19 cellular contexts compared by ENCODE assay signal in the genomic region with DNA sequence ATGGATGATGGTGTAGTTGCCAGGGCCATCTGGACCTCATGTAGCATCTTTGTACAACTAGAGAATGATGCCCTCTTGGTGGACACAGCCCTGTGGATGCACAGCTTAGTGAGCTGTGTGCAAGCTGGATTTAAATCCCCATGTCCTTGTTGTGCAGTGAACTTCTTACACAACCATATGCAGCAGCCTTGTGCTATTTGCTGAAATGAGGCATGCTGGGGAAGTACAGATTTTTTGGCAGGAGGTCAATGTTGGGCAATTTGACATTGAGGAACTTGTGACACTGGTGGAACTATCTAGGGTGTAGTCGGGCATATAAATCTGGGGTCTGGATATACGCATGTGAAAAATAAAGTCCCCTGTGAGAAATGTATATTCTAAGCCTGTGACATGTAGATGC. TPM values are rescaled to one million over a fixed set of nuclear protein-coding genes. Genes with fewer than 3 reads are reported as not detected.
DNase-seq lines count a peak whose midpoint lies in the region; ATAC-seq and TF ChIP-seq lines count a peak whose summit lies in the region.
"Had no signal": no experiment of that assay in that cellular context is flagged by ENCODE, and none has a peak within 500 bp of the region (broad histone marks: within the 10 kb centered on the region; RNA-seq: fewer than 3 reads in every experiment).

No MANE protein-coding gene starts in this region.

- H3K9ac ChIP-seq in liver (ENCODE audit: low read depth in 1 of 2, low read length in 2 of 2), result no peak overlapping the region

- TF ChIP-seq RAD21 in liver (IDR thresholded peaks at IDR 0.05), result peak; percentile 42 to 69

- CTCF ChIA-PET in CD8-positive, alpha-beta memory T cell (lab: Charles Lee), result no interaction called here

- POLR2A ChIA-PET in CD8-positive, alpha-beta memory T cell (lab: Charles Lee), result no interaction called here

- TF ChIP-seq CTCF in AG10803 (conservative IDR thresholded peaks at IDR 0.05; ENCODE audit: low read length) (no peak), body of pancreas (IDR thresholded peaks at IDR 0.05) (no peak), liver (IDR thresholded peaks at IDR 0.05; ENCODE audit: low read depth, low read length, missing input control) (no peak), omental fat pad (IDR thresholded peaks at IDR 0.05) (no peak)

- H3K36me3 ChIP-seq in body of pancreas (replicated peaks in 1 of 2; ENCODE audit: insufficient read depth in 1 of 2, low read depth in 2 of 2) (no peaks in the 10 kb centered on the region), liver (ENCODE audit: control insufficient read depth in 4 of 4, insufficient read depth in 3 of 4, low read depth in 1 of 4, low read length in 3 of 4) (no peaks in the 10 kb centered on the region)
- no peaks in the 10 kb centered on the region for H3K36me3 ChIP-seq in CD8-positive, alpha-beta memory T cell (ENCODE audit: insufficient read depth, low read length)

- no peak for TF ChIP-seq POLR2A in body of pancreas (IDR thresholded peaks at IDR 0.05)

- no peak overlapping the region for H3K4me3 ChIP-seq in AG10803 (ENCODE audit: low read length)
- H3K4me3 ChIP-seq in body of pancreas, result no peak overlapping the region
- no peak overlapping the region for H3K4me3 ChIP-seq in liver (ENCODE audit: low read depth in 1 of 3, low read length in 3 of 3)
- H3K4me3 ChIP-seq in CD8-positive, alpha-beta memory T cell (ENCODE audit: low read length), result no peak overlapping the region

- peaks cover 0 to 2% (median 0%) of the 10 kb centered on the region in 5 donors for H3K9me3 Mint-ChIP-seq in CD8-positive, alpha-beta memory T cell
- H3K9me3 Mint-ChIP-seq: activated CD4-positive, alpha-beta memory T cell treated with anti-CD3 and anti-CD28 coated beads, Interleukin-2, amount 10 ng/mL, durations not matched to agents 7 days and 5 days; IgD-negative memory B cell; immature natural killer cell; stimulated activated memory B cell treated with anti-CD40 and anti-IgM and Interleukin-4, amounts not matched to agents 10 μg/mL and 1 μg/mL and 100 μg/mL, for 72 hours had no signal

- ATAC-seq in body of pancreas (no peak), HG03196 (IDR thresholded peaks at IDR 0.05; ENCODE audit: unreplicated experiment) (no peak), omental fat pad (ENCODE audit: low FRiP score) (no peak)
- ATAC-seq: stimulated activated memory B cell treated with anti-CD40 and anti-IgM and Interleukin-4, amounts not matched to agents 10 μg/mL and 1 μg/mL and 100 μg/mL, for 72 hours had no signal

- no peak overlapping the region for H3K4me3 Mint-ChIP-seq in CD8-positive, alpha-beta memory T cell
- H3K4me3 Mint-ChIP-seq: activated CD4-positive, alpha-beta memory T cell treated with anti-CD3 and anti-CD28 coated beads, Interleukin-2, amount 10 ng/mL, durations not matched to agents 7 days and 5 days; IgD-negative memory B cell; immature natural killer cell; stimulated activated memory B cell treated with anti-CD40 and anti-IgM and Interleukin-4, amounts not matched to agents 10 μg/mL and 1 μg/mL and 100 μg/mL, for 72 hours had no signal

- H3K27ac ChIP-seq in body of pancreas (no peak overlapping the region), liver (ENCODE audit: low read depth in 1 of 2, low read length in 2 of 2) (peak overlapping the region; percentile 64 to 66)
- no peak overlapping the region for H3K27ac ChIP-seq in CD8-positive, alpha-beta memory T cell (ENCODE audit: low read depth, low read length)

- peaks cover 4 to 5% (median 5%) of the 10 kb centered on the region in 3 donors for H3K4me1 Mint-ChIP-seq in CD8-positive, alpha-beta memory T cell

- peak; percentile 36 for DNase-seq in AG10803 (ENCODE audit: low read depth)
- peak; percentile 96 for DNase-seq in MV-4-11 (lab: John Stamatoyannopoulos, UW)
- peak in 3 of 4 donors; percentile 12 to 72 (median 22) for DNase-seq in body of pancreas
- no peak for DNase-seq in NCI-H2081 (lab: John Stamatoyannopoulos, UW)
- DNase-seq in CD8-positive, alpha-beta memory T cell, result no peak
- DNase-seq in omental fat pad (ENCODE audit: low spot score), result no peak
- DNase-seq: ACHN; activated CD4-positive, alpha-beta memory T cell treated with anti-CD3 and anti-CD28 coated beads, Interleukin-2, amount 10 ng/mL, durations not matched to agents 7 days and 5 days; immature natural killer cell; NCI-H1436 treated with DMSO at 0.1 percent for 48 hours had no signal

- peaks cover 0 to 4% (median 0%) of the 10 kb centered on the region in 3 donors for H3K36me3 Mint-ChIP-seq in CD8-positive, alpha-beta memory T cell
- H3K36me3 Mint-ChIP-seq: IgD-negative memory B cell; immature natural killer cell; stimulated activated memory B cell treated with anti-CD40 and anti-IgM and Interleukin-4, amounts not matched to agents 10 μg/mL and 1 μg/mL and 100 μg/mL, for 72 hours had no signal

- H3K9me3 ChIP-seq in body of pancreas, result no peaks in the 10 kb centered on the region
- no peaks in the 10 kb centered on the region for H3K9me3 ChIP-seq in liver (ENCODE audit: control insufficient read depth in 4 of 4, low read length in 3 of 4)
- no peaks in the 10 kb centered on the region for H3K9me3 ChIP-seq in CD8-positive, alpha-beta memory T cell (ENCODE audit: low read length)

- WGBS in body of pancreas, 2 donors, result 47 to 65% methylated on average over 2 of the region's 2 CpGs
- 34% methylated on average over 2 of the region's 2 CpGs for WGBS in liver

- H3K27me3 Mint-ChIP-seq in CD8-positive, alpha-beta memory T cell, result peaks cover 2 to 3% of the 10 kb centered on the region in 2 donors

- H3K27ac Mint-ChIP-seq in CD8-positive, alpha-beta memory T cell, result no peak overlapping the region
- H3K27ac Mint-ChIP-seq: activated CD4-positive, alpha-beta memory T cell treated with anti-CD3 and anti-CD28 coated beads, Interleukin-2, amount 10 ng/mL, durations not matched to agents 7 days and 5 days; IgD-negative memory B cell; immature natural killer cell; stimulated activated memory B cell treated with anti-CD40 and anti-IgM and Interleukin-4, amounts not matched to agents 10 μg/mL and 1 μg/mL and 100 μg/mL, for 72 hours had no signal

- H3K27me3 ChIP-seq in body of pancreas (no peaks in the 10 kb centered on the region), liver (ENCODE audit: control insufficient read depth in 4 of 4, insufficient read depth in 4 of 4, low read length in 3 of 4) (no peaks in the 10 kb centered on the region)
- H3K27me3 ChIP-seq in CD8-positive, alpha-beta memory T cell (ENCODE audit: insufficient read depth, low read length, poor library complexity, severe bottlenecking), result no peaks in the 10 kb centered on the region

- intact Hi-C loops in body of pancreas (cut with DNase I), result no loop called here

- H3K4me1 ChIP-seq in body of pancreas (peaks cover 6% of the 10 kb centered on the region), liver (ENCODE audit: control insufficient read depth in 4 of 4, insufficient read depth in 4 of 4, low read length in 3 of 4) (peaks cover 1 to 29% (median 19%) of the 10 kb centered on the region in 4 donors)
- H3K4me1 ChIP-seq in CD8-positive, alpha-beta memory T cell (ENCODE audit: insufficient read depth, low read length), result no peaks in the 10 kb centered on the region

TF ChIP-seq in liver, 16 proteins besides CTCF, POLR2A, EP300 and RAD21 (continues in another document):
- TF ChIP-seq HNF4A (conservative IDR thresholded peaks at IDR 0.05) (peak; percentile 76 to 86), FOXA1 (IDR thresholded peaks at IDR 0.05) (peak; percentile 82), ATF3 (IDR thresholded peaks at IDR 0.05) (peak; percentile 31), ZBTB33 (IDR thresholded peaks at IDR 0.05) (peak; percentile 97), MAX (IDR thresholded peaks at IDR 0.05) (peak; percentile 95), HNF4G (IDR thresholded peaks at IDR 0.05) (peak; percentile 25), EGR1 (IDR thresholded peaks at IDR 0.05; ENCODE audit: low read depth in 2 of 2) (no peak), YY1 (IDR thresholded peaks at IDR 0.05) (peak; percentile 91), FOXA2 (IDR thresholded peaks at IDR 0.05) (peak; percentile 65), GABPA (IDR thresholded peaks at IDR 0.05 in 1 of 2, conservative IDR thresholded peaks at IDR 0.05 in 1 of 2) (no peak), JUND (IDR thresholded peaks at IDR 0.05) (peak; percentile 62 to 64), SP1 (IDR thresholded peaks at IDR 0.05) (peak; percentile 84), NR2F2 (IDR thresholded peaks at IDR 0.05) (no peak), TAF1 (conservative IDR thresholded peaks at IDR 0.05) (no peak), RXRA (IDR thresholded peaks at IDR 0.05) (peak; percentile 73 to 86)

RNA-seq across cellular contexts. Expression of gene CDC5L, which starts 5.8 kb away (rescaled TPM):
- total RNA-seq in body of pancreas (10 to 100 TPM; 10.2 to 11.2 TPM), liver (10 to 100 TPM; 12.2 to 12.3 TPM), omental fat pad (10 to 100 TPM; 14.6 to 21.4 (median 17.3) TPM)
- polyA plus RNA-seq in liver, result 1 to 10 TPM; 5.4 to 9.8 TPM
- 10 to 100 TPM; 27.4 to 29.9 TPM for total RNA-seq in CD8-positive, alpha-beta memory T cell
- polyA plus RNA-seq in CD8-positive, alpha-beta memory T cell, result 14.9 TPM

RNA-seq across cellular contexts. Expression of gene SPATS1, which starts 39.3 kb away (rescaled TPM):
- not detected for total RNA-seq in body of pancreas
- total RNA-seq in liver, result not detected
- polyA plus RNA-seq in liver, result not detected
- not detected for total RNA-seq in CD8-positive, alpha-beta memory T cell
- polyA plus RNA-seq in CD8-positive, alpha-beta memory T cell, result not detected
- total RNA-seq in omental fat pad, result not detected
- total RNA-seq: activated CD4-positive, alpha-beta memory T cell treated with anti-CD3 and anti-CD28 coated beads, Interleukin-2, amount 10 ng/mL, durations not matched to agents 7 days and 5 days; chondrocyte; glomerular endothelial cell; osteocyte; ureter had no signal
- polyA plus RNA-seq: adipose tissue, IgD-negative memory B cell, immature natural killer cell had no signal

Comparison
In these comparisons a context has a peak if more than half of its experiments do, and no peak if none do; other contexts are left out.
1. DNase-seq: peak in AG10803 (single experiment), MV-4-11 (single experiment) and body of pancreas (3 of 4); none in NCI-H2081 (0 of 2), CD8-positive, alpha-beta memory T cell (0 of 5) and omental fat pad (single experiment).
2. H3K27ac ChIP-seq: peak in liver (2 of 2); none in body of pancreas (0 of 4) and CD8-positive, alpha-beta memory T cell (single experiment).